ENCODE assay signal across 17 cellular contexts in genomic region chr12:76690916-76691700, GRCh38.
DNase-seq lines count a peak whose midpoint lies in the region; ATAC-seq and TF ChIP-seq lines count a peak whose summit lies in the region.
"Had no signal": no experiment of that assay in that cellular context is flagged by ENCODE, and none has a peak within 500 bp of the region (broad histone marks: within the 10 kb centered on the region; RNA-seq: fewer than 3 reads in every experiment).

No MANE protein-coding gene starts in this region.

- no peaks in the 10 kb centered on the region for H3K9me3 ChIP-seq in adrenal gland (replicated peaks in 1 of 3)

- TF ChIP-seq CTCF in cardiac fibroblast (IDR thresholded peaks at IDR 0.05; ENCODE audit: low read depth, low read length) (no peak), adrenal gland (IDR thresholded peaks at IDR 0.05) (no peak)

- no peaks in the 10 kb centered on the region for H3K27me3 ChIP-seq in adrenal gland

- intact Hi-C loops in left cardiac atrium (cut with DNase I), result no loop called here
- intact Hi-C loops in Right ventricle myocardium superior (cut with DNase I), result no loop called here
- intact Hi-C loops in adrenal gland (cut with DNase I), result no loop called here

- no peaks in the 10 kb centered on the region for H3K4me1 ChIP-seq in adrenal gland (replicated peaks in 1 of 2)

- no peak overlapping the region for H3K4me3 ChIP-seq in cardiac fibroblast (replicated peaks in 1 of 2; ENCODE audit: low read depth in 2 of 2, low read length in 2 of 2)
- H3K4me3 ChIP-seq in adrenal gland, result no peak overlapping the region
- H3K4me3 ChIP-seq: PC-9 had no signal

- ATAC-seq in left cardiac atrium (peak; percentile 30 to 70), Right ventricle myocardium superior (ENCODE audit: poor library complexity) (no peak), GM21576 (IDR thresholded peaks at IDR 0.05; ENCODE audit: unreplicated experiment) (no peak), GM19452 (IDR thresholded peaks at IDR 0.05; ENCODE audit: unreplicated experiment) (no peak), GM19467 (IDR thresholded peaks at IDR 0.05; ENCODE audit: unreplicated experiment) (no peak)

- 89 to 95% (median 92%) methylated on average over 6 of the region's 6 CpGs for WGBS in adrenal gland, 4 donors

- no peak overlapping the region for H3K27ac ChIP-seq in adrenal gland
- H3K27ac ChIP-seq: 22Rv1, C4-2B, PC-9 had no signal

- TF ChIP-seq POLR2A in adrenal gland (IDR thresholded peaks at IDR 0.05), result no peak

- no peaks in the 10 kb centered on the region for H3K36me3 ChIP-seq in adrenal gland (replicated peaks in 1 of 2)

- DNase-seq in left cardiac atrium (no peak), Right ventricle myocardium superior (no peak), cardiac fibroblast (ENCODE audit: low read depth in 2 of 2) (peak; percentile 31 to 67), iris pigment epithelial cell (ENCODE audit: low read depth) (peak; percentile 65), adrenal gland (no peak)
- DNase-seq: DMS 273 treated with DMSO at 0.1 percent for 48 hours, HFFc6, KG1, NCI-H1092, NCI-H2081 treated with DMSO at 0.1 percent for 48 hours, NCI-H510A treated with DMSO at 0.1 percent for 48 hours, PC-9 had no signal

Comparison
In these comparisons a context has a peak if more than half of its experiments do, and no peak if none do; other contexts are left out.
1. ATAC-seq: peak in left cardiac atrium (2 of 2); none in Right ventricle myocardium superior (single experiment), GM21576 (single experiment), GM19452 (single experiment) and GM19467 (single experiment).
2. DNase-seq: peak in cardiac fibroblast (2 of 2) and iris pigment epithelial cell (single experiment); none in left cardiac atrium (single experiment), Right ventricle myocardium superior (single experiment) and adrenal gland (0 of 7).